ENCODE assay signal across 18 cellular contexts in genomic region chr6:158640519-158640918, GRCh38. TPM values are rescaled to one million over a fixed set of nuclear protein-coding genes. Genes with fewer than 3 reads are reported as not detected.
A peak's percentile ranks its signal among the peaks of the same experiment; 100 is the strongest.
DNase-seq lines count a peak whose midpoint lies in the region; ATAC-seq, FAIRE-seq and TF ChIP-seq lines count a peak whose summit lies in the region.
"Had no signal": no experiment of that assay in that cellular context is flagged by ENCODE, and none has a peak within 500 bp of the region (broad histone marks: within the 10 kb centered on the region; RNA-seq: fewer than 3 reads in every experiment).

No MANE protein-coding gene starts in this region.

- POLR2A ChIA-PET in Caco-2 (lab: Charles Lee) = no interaction called here
- POLR2A ChIA-PET in IMR-90 (lab: Charles Lee; ENCODE audit: unreplicated experiment) = no interaction called here

- TF ChIP-seq CTCF in Caco-2 (IDR thresholded peaks at IDR 0.05; ENCODE audit: insufficient read depth in 1 of 2, low read depth in 1 of 2, low read length in 1 of 2, severe bottlenecking in 1 of 2, unreplicated experiment in 1 of 2) (no peak), IMR-90 (conservative IDR thresholded peaks at IDR 0.05; ENCODE audit: low read depth, low read length) (no peak), astrocyte (IDR thresholded peaks at IDR 0.05; ENCODE audit: insufficient read depth, low read depth, low read length) (no peak), neural cell (IDR thresholded peaks at IDR 0.05; ENCODE audit: poor library complexity, severe bottlenecking) (no peak), dorsolateral prefrontal cortex (IDR thresholded peaks at IDR 0.05 in 54 of 56, conservative IDR thresholded peaks at IDR 0.05 in 2 of 56; ENCODE audit: low read depth in 1 of 56, partially characterized antibody in 56 of 56) (no peak)

- H3K9me3 ChIP-seq in Caco-2 (no peaks in the 10 kb centered on the region), IMR-90 (ENCODE audit: control insufficient read depth, insufficient read depth, low read length) (no peaks in the 10 kb centered on the region), astrocyte (ENCODE audit: insufficient read depth, low read depth, low read length) (no peaks in the 10 kb centered on the region), neural cell (ENCODE audit: low read length) (no peaks in the 10 kb centered on the region)

- DNase-seq in Caco-2 (no peak), IMR-90 (no peak), astrocyte (ENCODE audit: low read depth) (no peak), DMS 273 (lab: John Stamatoyannopoulos, UW; ENCODE audit: unreplicated experiment) (no peak), KBM-7 (no peak), dorsolateral prefrontal cortex (no peak)
- DNase-seq: activated gamma-delta T cell, cerebellar nuclear complex, GF-D8, H9, SIG-M5 had no signal

- H3K4me3 Mint-ChIP-seq in Caco-2 (ENCODE audit: unreplicated experiment) (no peak overlapping the region), astrocyte (ENCODE audit: unreplicated experiment) (peak overlapping the region; percentile 3)
- H3K4me3 Mint-ChIP-seq: H9, neural progenitor cell had no signal

- no peaks in the 10 kb centered on the region for H3K27me3 Mint-ChIP-seq in Caco-2 (ENCODE audit: insufficient read depth, unreplicated experiment)
- no peaks in the 10 kb centered on the region for H3K27me3 Mint-ChIP-seq in astrocyte (ENCODE audit: low read depth, unreplicated experiment)

- no CpG with 5 or more reads among the region's 2 CpGs for WGBS in IMR-90 (ENCODE audit: extremely low coverage in 2 of 2, insufficient read length in 1 of 2), 2 experiments

- H3K4me1 Mint-ChIP-seq in Caco-2 (ENCODE audit: low read depth, unreplicated experiment) = peaks cover 16% of the 10 kb centered on the region
- peaks cover 28% of the 10 kb centered on the region for H3K4me1 Mint-ChIP-seq in astrocyte (ENCODE audit: low read depth, unreplicated experiment)

- ATAC-seq in IMR-90 (ENCODE audit: low read depth) = no peak
- ATAC-seq in HG03196 (IDR thresholded peaks at IDR 0.05; ENCODE audit: unreplicated experiment) = no peak
- ATAC-seq: left lobe of liver had no signal

- no peaks in the 10 kb centered on the region for H3F3A ChIP-seq in neural cell (ENCODE audit: insufficient read depth, low read length, poor library complexity, severe bottlenecking)

- H2AFZ ChIP-seq in IMR-90 (replicated peaks; ENCODE audit: low read length, poor library complexity) = no peak overlapping the region
- no peak overlapping the region for H2AFZ ChIP-seq in astrocyte (ENCODE audit: low read depth, low read length)
- H2AFZ ChIP-seq in neural cell (ENCODE audit: low read depth, low read length) = no peak overlapping the region
- H2AFZ ChIP-seq: hepatocyte, neural progenitor cell had no signal

- H3K18ac ChIP-seq in IMR-90 (ENCODE audit: low read depth, low read length) = no peak overlapping the region

- H3K27me3 ChIP-seq in Caco-2 (replicated peaks; ENCODE audit: control insufficient read depth, insufficient read depth, low read length) (no peaks in the 10 kb centered on the region), IMR-90 (ENCODE audit: control insufficient read depth, insufficient read depth, low read length) (no peaks in the 10 kb centered on the region), astrocyte (ENCODE audit: insufficient read depth, low read length) (no peaks in the 10 kb centered on the region), neural cell (ENCODE audit: insufficient read depth, low read depth, low read length) (no peaks in the 10 kb centered on the region), dorsolateral prefrontal cortex (no peaks in the 10 kb centered on the region)
- H3K27me3 ChIP-seq: hepatocyte had no signal

- no peak overlapping the region for H2AK9ac ChIP-seq in IMR-90 (replicated peaks; ENCODE audit: low read depth, low read length, poor library complexity)

- H4K20me1 ChIP-seq in IMR-90 (ENCODE audit: insufficient read depth, low read length) (peaks cover 36% of the 10 kb centered on the region), astrocyte (ENCODE audit: insufficient read depth, low read length) (peaks cover 52% of the 10 kb centered on the region), neural cell (ENCODE audit: insufficient read depth) (no peaks in the 10 kb centered on the region)

- H3K9ac ChIP-seq in IMR-90 (ENCODE audit: low read depth, low read length) (peak overlapping the region; percentile 42; the same call in 1 of the 2 replicates), astrocyte (ENCODE audit: low read length) (no peak overlapping the region), neural cell (ENCODE audit: low read length) (no peak overlapping the region)
- H3K9ac ChIP-seq: neural progenitor cell had no signal

- intact Hi-C loops in Caco-2 (cut with micrococcal nuclease; ENCODE audit: unreplicated experiment) (no loop called here), IMR-90 (cut with micrococcal nuclease) (no loop called here), dorsolateral prefrontal cortex (cut with DNase I) (loop anchor here in 1 of 2 donors (5.0 kb wide), 1 partner anchor 83 kb away; no protein-coding TSS in a partner anchor)

- H4K5ac ChIP-seq in IMR-90 (ENCODE audit: low read depth, low read length) = 0 out of 2 replicates have a peak overlapping the region, but pooled peaks have one; percentile 12

- H3K56ac ChIP-seq in IMR-90 (ENCODE audit: extremely low read depth, insufficient read depth, low read length) = no peak overlapping the region

- TF ChIP-seq RAD21 in IMR-90 (IDR thresholded peaks at IDR 0.05; ENCODE audit: low read length) (no peak), neural cell (conservative IDR thresholded peaks at IDR 0.05) (no peak)

- H3K23ac ChIP-seq in IMR-90 (ENCODE audit: low read depth, low read length) = peak overlapping the region; percentile 36

- H2AK5ac ChIP-seq in IMR-90 (ENCODE audit: low read depth, low read length) = 0 out of 2 replicates have a peak overlapping the region, but pooled peaks have one; percentile 62

- H3K4me1 ChIP-seq in Caco-2 = 0 out of 2 replicates have a peak, but pooled peaks cover 3% of the 10 kb centered on the region
- H3K4me1 ChIP-seq in IMR-90 (ENCODE audit: control insufficient read depth, insufficient read depth, low read length) = peaks cover 20% of the 10 kb centered on the region
- peaks cover 36% of the 10 kb centered on the region for H3K4me1 ChIP-seq in astrocyte (ENCODE audit: insufficient read depth, low read length)

- H3K36me3 ChIP-seq in Caco-2 (ENCODE audit: control insufficient read depth, insufficient read depth, low read length) = no peaks in the 10 kb centered on the region; the same call in 1 of the 2 replicates
- H3K36me3 ChIP-seq in IMR-90 (ENCODE audit: control insufficient read depth, insufficient read depth, low read length) = peaks cover 24% of the 10 kb centered on the region
- peaks cover 16% of the 10 kb centered on the region for H3K36me3 ChIP-seq in astrocyte (ENCODE audit: insufficient read depth, low read length)
- peaks cover 11% of the 10 kb centered on the region for H3K36me3 ChIP-seq in neural cell (ENCODE audit: insufficient read depth, low read length)
- H3K36me3 ChIP-seq: neural progenitor cell had no signal

- peaks cover 30 to 71% of the 10 kb centered on the region in 2 experiments for H3K79me1 ChIP-seq in IMR-90 (ENCODE audit: low read depth in 1 of 2, low read length in 2 of 2)

- no peak overlapping the region for H2BK15ac ChIP-seq in IMR-90 (ENCODE audit: low read depth, low read length)

- no peak overlapping the region; the same call in 1 of the 2 replicates for H4K91ac ChIP-seq in IMR-90 (ENCODE audit: insufficient read depth, low read depth, low read length)

- H3K14ac ChIP-seq in IMR-90 (replicated peaks; ENCODE audit: low read depth, low read length) = 0 out of 2 replicates have a peak overlapping the region, but pooled peaks have one; percentile 25

- H3K79me2 ChIP-seq in astrocyte (ENCODE audit: insufficient read depth, low read length) (peaks cover 78% of the 10 kb centered on the region), neural cell (replicated peaks; ENCODE audit: insufficient read depth, low read length) (peaks cover 36% of the 10 kb centered on the region)

- H3K36me3 Mint-ChIP-seq in Caco-2 (ENCODE audit: insufficient read depth, unreplicated experiment) = peaks cover 64% of the 10 kb centered on the region
- peaks cover 9% of the 10 kb centered on the region for H3K36me3 Mint-ChIP-seq in astrocyte (ENCODE audit: low read depth, unreplicated experiment)

- CTCF ChIA-PET in Caco-2 (lab: Charles Lee) (interaction anchor here (0.6 kb wide), 1 partner anchor 66 kb away, joined by 3 read pairs; no protein-coding TSS in a partner anchor), IMR-90 (lab: Yijun Ruan, JAX) (no interaction called here)

- in situ Hi-C loops in IMR-90 (cut with MboI; ENCODE audit: low sequenced_read_pairs) (loop anchor here (25.0 kb wide), 1 partner anchor 1072 kb away; no protein-coding TSS in a partner anchor), KBM-7 (cut with MboI; ENCODE audit: low pct_unique_long_range_greater_than_20kb, low sequenced_read_pairs) (no loop called here)

- peak overlapping the region; percentile 62; the same call in 1 of the 2 replicates for H3K27ac ChIP-seq in IMR-90 (ENCODE audit: insufficient read depth, low read length)
- no peak overlapping the region for H3K27ac ChIP-seq in astrocyte (ENCODE audit: low read depth, low read length)
- no peak overlapping the region for H3K27ac ChIP-seq in neural cell (ENCODE audit: low read length)
- H3K27ac ChIP-seq in dorsolateral prefrontal cortex = no peak overlapping the region
- H3K27ac ChIP-seq: C4-2B, hepatocyte, neural progenitor cell, VCaP had no signal

- FAIRE-seq in astrocyte (lab: Jason Lieb, UNC) = no peak

- TF ChIP-seq POLR2A in IMR-90 (IDR thresholded peaks at IDR 0.05; ENCODE audit: low read depth, low read length) = no peak

- no peak overlapping the region for H3K4me3 ChIP-seq in Caco-2 (ENCODE audit: low read depth, low read length)
- no peak overlapping the region for H3K4me3 ChIP-seq in IMR-90 (ENCODE audit: insufficient read depth, low read depth, low read length)
- H3K4me3 ChIP-seq in astrocyte (ENCODE audit: insufficient read depth, low read depth, low read length) = no peak overlapping the region
- peak overlapping the region; percentile 37 for H3K4me3 ChIP-seq in neural cell (ENCODE audit: low read length)
- H3K4me3 ChIP-seq in dorsolateral prefrontal cortex = no peak overlapping the region
- H3K4me3 ChIP-seq: hepatocyte, neural progenitor cell had no signal

- peak overlapping the region; percentile 43 for H2BK5ac ChIP-seq in IMR-90 (ENCODE audit: low read depth, low read length, poor library complexity, severe bottlenecking)

- no peak overlapping the region for H2BK20ac ChIP-seq in IMR-90 (ENCODE audit: low read depth, low read length)

- BruUV-seq in Caco-2 (replicated peaks; lab: Mats Ljungman, UMichigan) = no TSS peak
- BruUV-seq in IMR-90 (replicated peaks; lab: Mats Ljungman, UMichigan) = no TSS peak

- H3K27ac Mint-ChIP-seq in Caco-2 (ENCODE audit: unreplicated experiment) (peak overlapping the region; percentile 24), astrocyte (ENCODE audit: unreplicated experiment) (no peak overlapping the region)

- no peak overlapping the region for H4K8ac ChIP-seq in IMR-90 (ENCODE audit: low read depth in 2 of 2, low read length in 2 of 2)

- H3K9me3 Mint-ChIP-seq in Caco-2 (ENCODE audit: unreplicated experiment) (no peaks in the 10 kb centered on the region), astrocyte (ENCODE audit: unreplicated experiment) (no peaks in the 10 kb centered on the region)
- H3K9me3 Mint-ChIP-seq: H9, neural progenitor cell had no signal

- dilution Hi-C loops in IMR-90 (cut with HindIII; ENCODE audit: low sequenced_read_pairs, unreplicated experiment) = no loop called here

- peak overlapping the region; percentile 71 for H3K4me2 ChIP-seq in IMR-90 (ENCODE audit: low read depth, low read length)
- peak overlapping the region; percentile 40 for H3K4me2 ChIP-seq in astrocyte (ENCODE audit: low read length)
- H3K4me2 ChIP-seq in neural cell (ENCODE audit: low read length) = no peak overlapping the region
- H3K4me2 ChIP-seq: neural progenitor cell had no signal

- H3K9me1 ChIP-seq in IMR-90 (ENCODE audit: insufficient read depth, low read length) = peaks cover 18% of the 10 kb centered on the region

- no peak overlapping the region for H2BK120ac ChIP-seq in IMR-90 (ENCODE audit: low read depth, low read length)

- no peak for TF ChIP-seq EP300 in neural cell (conservative IDR thresholded peaks at IDR 0.05; ENCODE audit: poor library complexity, severe bottlenecking)

- H3K9me2 ChIP-seq in neural cell (ENCODE audit: insufficient read depth, low read length) = no peaks in the 10 kb centered on the region

- peak overlapping the region; percentile 26; the same call in 1 of the 2 replicates for H3K4ac ChIP-seq in IMR-90 (ENCODE audit: low read depth, low read length)

RNA-seq across cellular contexts. Expression of gene DYNLT1, which starts 4.0 kb away (rescaled TPM):
- total RNA-seq in Caco-2 (2022) (95.6 and 96.6 TPM in 2 replicates), IMR-90 (2012; rRNA removed) (187 and 235 TPM in 2 replicates), astrocyte (169 and 173 TPM in 2 replicates), dorsolateral prefrontal cortex (10 to 100 TPM; 22.6 to 58.2 (median 34.6) TPM)
- polyA plus RNA-seq in IMR-90 (2012; rRNA removed) (338 and 349 TPM in 2 replicates), neural cell (280 and 320 TPM in 2 replicates)
- polyA plus RNA-seq in IMR-90 (2012; cell fraction: cytosol; rRNA removed) = 134 and 310 TPM in 2 replicates
- polyA plus RNA-seq in IMR-90 (2012; cell fraction: nucleus; rRNA removed; ENCODE audit: low replicate concordance) = 32.9 and 226 TPM in 2 replicates
- 108 and 114 TPM in 2 replicates for polyA minus RNA-seq in neural cell

RNA-seq across cellular contexts. Expression of gene SYTL3, which starts 9.3 kb away (rescaled TPM):
- total RNA-seq in Caco-2 (2022) (0.86 and 1.1 TPM in 2 replicates), IMR-90 (2012; rRNA removed) (3.6 and 4.3 TPM in 2 replicates), astrocyte (0.82 and 1.2 TPM in 2 replicates), dorsolateral prefrontal cortex (1 to 10 TPM in 110 of 120 experiments, under 1 TPM in 10; 0.46 to 8.3 (median 1.9) TPM)
- polyA plus RNA-seq in IMR-90 (2012; rRNA removed) (2.8 and 2.9 TPM in 2 replicates), neural cell (2.1 and 3.8 TPM in 2 replicates)
- 1.6 and 2.4 TPM in 2 replicates for polyA plus RNA-seq in IMR-90 (2012; cell fraction: cytosol; rRNA removed)
- 3.8 and 6.6 TPM in 2 replicates for polyA plus RNA-seq in IMR-90 (2012; cell fraction: nucleus; rRNA removed; ENCODE audit: low replicate concordance)
- polyA minus RNA-seq in neural cell = 1.9 and 4.3 TPM in 2 replicates
